In genomic region chr9:137534256-137535119, GRCh38 we compare ENCODE assay signal across 8 cellular contexts. TPM values are rescaled to one million over a fixed set of nuclear protein-coding genes. Genes with fewer than 3 reads are reported as not detected.
DNase-seq lines count a peak whose midpoint lies in the region; ATAC-seq, FAIRE-seq and TF ChIP-seq lines count a peak whose summit lies in the region.

No MANE protein-coding gene starts in this region.

- no peak overlapping the region for H3K14ac ChIP-seq in H1 (ENCODE audit: insufficient read length)

- H3K9me3 ChIP-seq in H1 (ENCODE audit: insufficient read depth in 2 of 2, low read depth in 1 of 2, low read length in 1 of 2) = peaks cover 0 to 2% of the 10 kb centered on the region in 2 experiments; a peak in 1 of 4 replicates

- no peak for TF ChIP-seq POLR2A in H1 (IDR thresholded peaks at IDR 0.05; ENCODE audit: control extremely low read depth in 1 of 2, low read depth in 2 of 2, low read length in 2 of 2)

- TF ChIP-seq RAD21 in H1 (IDR thresholded peaks at IDR 0.05 in 1 of 2, conservative IDR thresholded peaks at IDR 0.05 in 1 of 2; ENCODE audit: low read depth in 2 of 2, low read length in 2 of 2) = peak in 1 of 2 experiments; percentile 34; a peak in 2 of 4 replicates

- no peak for TF ChIP-seq EP300 in H1 (IDR thresholded peaks at IDR 0.05; ENCODE audit: borderline replicate concordance in 1 of 2, low read depth in 2 of 2, low read length in 2 of 2)

- H3K56ac ChIP-seq in H1 (replicated peaks; ENCODE audit: insufficient read length, low read depth, low read length) (no peak overlapping the region), mesendoderm (ENCODE audit: low read length) (no peak overlapping the region)

- H2BK5ac ChIP-seq in H1 (ENCODE audit: low read depth, low read length) = no peak overlapping the region
- no peak overlapping the region for H2BK5ac ChIP-seq in mesendoderm (ENCODE audit: low read length)

- CTCF ChIA-PET in H1 (lab: Charles Lee; ENCODE audit: partially characterized antibody) = interaction anchor here (0.7 to 1.8 kb wide), 13 partner anchors 8 to 741 kb away, joined by 3 to 13 read pairs (median 4); partner anchors contain the start of gene MRPL41

- no peak overlapping the region for H2AK5ac ChIP-seq in H1 (ENCODE audit: low read depth, low read length)
- H2AK5ac ChIP-seq in mesendoderm (ENCODE audit: low read length) = no peak overlapping the region

- DNase-seq in ELR (ENCODE audit: low read depth) (peak; percentile 79), NCI-H1092 (lab: John Stamatoyannopoulos, UW) (peak; percentile 74), SKM-1 (lab: John Stamatoyannopoulos, UW; ENCODE audit: unreplicated experiment) (peak; percentile 62), H1 (ENCODE audit: low read depth in 1 of 2, low spot score in 2 of 2) (no peak), mesendoderm (peak; percentile 86), posterior vena cava (ENCODE audit: low spot score) (no peak)

- H3K79me2 ChIP-seq in H1 (ENCODE audit: control insufficient read depth in 1 of 2, insufficient read depth in 2 of 2, low read length in 2 of 2) (no peaks in the 10 kb centered on the region), mesendoderm (ENCODE audit: control insufficient read depth, insufficient read depth, low read length) (no peaks in the 10 kb centered on the region)

- FAIRE-seq in H1 (lab: Jason Lieb, UNC) = peak; percentile 39

- H3K4me3 ChIP-seq in H1 (ENCODE audit: extremely low read depth in 1 of 4, insufficient read depth in 2 of 4, low read depth in 3 of 4, low read length in 4 of 4) (no peak overlapping the region), mesendoderm (ENCODE audit: low read length) (no peak overlapping the region)

- H2BK12ac ChIP-seq in H1 (ENCODE audit: low read depth, low read length) = no peak overlapping the region

- H3K9ac ChIP-seq in H1 (replicated peaks in 1 of 4; ENCODE audit: extremely low read depth in 1 of 4, low read depth in 3 of 4, low read length in 3 of 4) (no peak overlapping the region), mesendoderm (ENCODE audit: low read length) (no peak overlapping the region)

- H2BK20ac ChIP-seq in H1 (ENCODE audit: low read length) = no peak overlapping the region

- H3K36me3 ChIP-seq in H1 (ENCODE audit: control insufficient read depth in 2 of 4, insufficient read depth in 4 of 4, low read length in 3 of 4) (no peaks in the 10 kb centered on the region), mesendoderm (ENCODE audit: control insufficient read depth, insufficient read depth, low read length) (no peaks in the 10 kb centered on the region)

- H3K27ac ChIP-seq in 22Rv1 (peak overlapping the region; percentile 59), H1 (ENCODE audit: low read depth, low read length) (no peak overlapping the region), mesendoderm (ENCODE audit: low read depth, low read length) (no peak overlapping the region)

- POLR2A ChIA-PET in H1 (lab: Charles Lee; ENCODE audit: partially characterized antibody) = interaction anchor here (0.6 to 0.7 kb wide), 3 partner anchors 16 to 45 kb away, joined by 3 read pairs; partner anchors contain the start of genes MRPL41 and PNPLA7

- intact Hi-C loops in posterior vena cava (cut with DNase I) = no loop called here

- no peak overlapping the region for H3K18ac ChIP-seq in H1 (ENCODE audit: extremely low read depth, low read length)
- no peak overlapping the region for H3K18ac ChIP-seq in mesendoderm (ENCODE audit: low read length)

- no peaks in the 10 kb centered on the region for H3K79me1 ChIP-seq in H1 (ENCODE audit: low read depth, low read length)
- H3K79me1 ChIP-seq in mesendoderm (ENCODE audit: low read length) = no peaks in the 10 kb centered on the region

- H4K5ac ChIP-seq in H1 (ENCODE audit: insufficient read length, low read depth, low read length) = no peak overlapping the region
- no peak overlapping the region for H4K5ac ChIP-seq in mesendoderm (ENCODE audit: low read length)

- H2BK120ac ChIP-seq in H1 (replicated peaks; ENCODE audit: low read depth, low read length) (no peak overlapping the region), mesendoderm (ENCODE audit: low read depth, low read length) (no peak overlapping the region)

- H3K4me2 ChIP-seq in H1 (ENCODE audit: insufficient read depth in 1 of 2, low read depth in 2 of 2, low read length in 2 of 2) (no peak overlapping the region), mesendoderm (ENCODE audit: low read length) (no peak overlapping the region)

- H3K23ac ChIP-seq in H1 (ENCODE audit: insufficient read length) = no peak overlapping the region
- H3K23ac ChIP-seq in mesendoderm (ENCODE audit: low read length) = no peak overlapping the region

- no peak overlapping the region for H4K91ac ChIP-seq in H1 (replicated peaks; ENCODE audit: insufficient read length, low read length)

- no peaks in the 10 kb centered on the region for H3K23me2 ChIP-seq in H1 (ENCODE audit: low read depth, low read length)

- no peaks in the 10 kb centered on the region for H4K20me1 ChIP-seq in H1 (replicated peaks in 1 of 2; ENCODE audit: control insufficient read depth in 1 of 2, insufficient read depth in 2 of 2, low read length in 2 of 2)

- TF ChIP-seq CTCF in 22Rv1 (IDR thresholded peaks at IDR 0.05) = peak; percentile 94
- TF ChIP-seq CTCF in H1 (IDR thresholded peaks at IDR 0.05; ENCODE audit: control extremely low read depth in 1 of 3, insufficient read depth in 1 of 3, low read depth in 1 of 3, low read length in 3 of 3) = peak in 2 of 3 experiments; percentile 39 to 62; a peak in 2 of 4 replicates

- ATAC-seq in HG03520 (IDR thresholded peaks at IDR 0.05; ENCODE audit: unreplicated experiment) = no peak

- peak overlapping the region; percentile 96 for H2AFZ ChIP-seq in H1 (ENCODE audit: low read length)

- H3K4ac ChIP-seq in H1 (replicated peaks; ENCODE audit: insufficient read length, low read depth, low read length) = no peak overlapping the region
- H3K4ac ChIP-seq in mesendoderm (ENCODE audit: low read depth, low read length) = no peak overlapping the region

- H2BK15ac ChIP-seq in H1 (ENCODE audit: low read length) (no peak overlapping the region), mesendoderm (replicated peaks; ENCODE audit: low read depth) (no peak overlapping the region)

- H4K8ac ChIP-seq in H1 (ENCODE audit: extremely low read depth, insufficient read depth, low read length) = no peak overlapping the region
- no peak overlapping the region for H4K8ac ChIP-seq in mesendoderm (ENCODE audit: low read depth, low read length)

- 74% methylated on average over 19 of the region's 19 CpGs; no CpG with 5 or more reads in 1 of the 2 experiments for WGBS in H1 (ENCODE audit: extremely low coverage in 1 of 2, insufficient coverage in 1 of 2, insufficient read length in 1 of 2, insufficient replicate concordance in 2 of 2, low coverage in 1 of 2, low lambda C conversion rate in 2 of 2, missing lambda C conversion rate in 1 of 2), 2 experiments
- no CpG with 5 or more reads among the region's 19 CpGs for WGBS in mesendoderm (ENCODE audit: extremely low coverage, insufficient coverage, low lambda C conversion rate)

- H3K27me3 ChIP-seq in H1 (replicated peaks in 1 of 4; ENCODE audit: control insufficient read depth in 3 of 4, extremely low read depth in 1 of 4, insufficient read depth in 3 of 4, low read length in 3 of 4) = no peaks in the 10 kb centered on the region
- H3K27me3 ChIP-seq in mesendoderm (ENCODE audit: insufficient read depth, low read length, poor library complexity) = no peaks in the 10 kb centered on the region

- no peaks in the 10 kb centered on the region; a peak in 2 of 7 replicates for H3K4me1 ChIP-seq in H1 (replicated peaks in 1 of 4; ENCODE audit: control insufficient read depth in 3 of 4, insufficient read depth in 4 of 4, low read length in 3 of 4)
- no peaks in the 10 kb centered on the region for H3K4me1 ChIP-seq in mesendoderm (ENCODE audit: control insufficient read depth, low read depth, low read length)

RNA-seq across cellular contexts. Expression of gene PNPLA7, which starts 15.7 kb away (rescaled TPM):
- 0.47 and 0.57 TPM in 2 replicates for total RNA-seq in H1 (2021; fragmentation: NEBNext Ultra II Directional; extraction: Animal tissue kit (Norgen Biotek cat#: 25700))
- polyA plus RNA-seq in H1 (2011; rRNA removed) = 0.35 and 0.36 TPM in 2 replicates
- 0.35 TPM for polyA plus RNA-seq in H1 (2011; cell fraction: cytosol; rRNA removed)
- polyA plus RNA-seq in H1 (2011; cell fraction: nucleus; rRNA removed) = 2.7 TPM
- 0.48 to 1.3 TPM (median 0.82 TPM) in 4 replicates for polyA plus RNA-seq in H1 (2012, experiment 1 of 2)
- polyA plus RNA-seq in H1 (2012, experiment 2 of 2) = 0.24 TPM
- polyA plus RNA-seq in H1 (2013, experiment 1 of 2) = 0.22 TPM
- polyA plus RNA-seq in H1 (2013, experiment 2 of 2) = 0.17 TPM
- polyA minus RNA-seq in H1 (2011; rRNA and poly(A)+ RNA removed) = 0.38 and 0.54 TPM in 2 replicates
- polyA minus RNA-seq in H1 (2011; cell fraction: cytosol; rRNA and poly(A)+ RNA removed) = not detected
- 0.80 TPM for polyA minus RNA-seq in H1 (2011; cell fraction: nucleus; rRNA and poly(A)+ RNA removed)
- polyA plus RNA-seq in mesendoderm (2013, experiment 1 of 2) = 0.22 TPM
- polyA plus RNA-seq in mesendoderm (2013, experiment 2 of 2) = 0.20 TPM
- total RNA-seq in posterior vena cava = 1 to 10 TPM; 3.2 to 4.6 TPM

RNA-seq across cellular contexts. Expression of gene MRPL41, which starts 17.2 kb away (rescaled TPM):
- 47.2 and 49.4 TPM in 2 replicates for total RNA-seq in H1 (2021; fragmentation: NEBNext Ultra II Directional; extraction: Animal tissue kit (Norgen Biotek cat#: 25700))
- polyA plus RNA-seq in H1 (2011; rRNA removed) = 58.1 and 79.3 TPM in 2 replicates
- 54.3 TPM for polyA plus RNA-seq in H1 (2011; cell fraction: cytosol; rRNA removed)
- 39.5 TPM for polyA plus RNA-seq in H1 (2011; cell fraction: nucleus; rRNA removed)
- 30.4 to 55.6 TPM (median 46.9 TPM) in 4 replicates for polyA plus RNA-seq in H1 (2012, experiment 1 of 2)
- 38.3 TPM for polyA plus RNA-seq in H1 (2012, experiment 2 of 2)
- polyA plus RNA-seq in H1 (2013, experiment 1 of 2) = 43.5 TPM
- 42.5 TPM for polyA plus RNA-seq in H1 (2013, experiment 2 of 2)
- 2.4 and 2.7 TPM in 2 replicates for polyA minus RNA-seq in H1 (2011; rRNA and poly(A)+ RNA removed)
- 15.5 TPM for polyA minus RNA-seq in H1 (2011; cell fraction: cytosol; rRNA and poly(A)+ RNA removed)
- polyA minus RNA-seq in H1 (2011; cell fraction: nucleus; rRNA and poly(A)+ RNA removed) = 10.0 TPM
- polyA plus RNA-seq in mesendoderm (2013, experiment 1 of 2) = 28.7 TPM
- 28.9 TPM for polyA plus RNA-seq in mesendoderm (2013, experiment 2 of 2)
- total RNA-seq in posterior vena cava = 10 to 100 TPM; 24.4 to 27.3 TPM

RNA-seq across cellular contexts. Expression of gene DPH7, which starts 44.2 kb away (rescaled TPM):
- 44.6 and 45.7 TPM in 2 replicates for total RNA-seq in H1 (2021; fragmentation: NEBNext Ultra II Directional; extraction: Animal tissue kit (Norgen Biotek cat#: 25700))
- polyA plus RNA-seq in H1 (2011; rRNA removed) = 45.5 and 50.5 TPM in 2 replicates
- polyA plus RNA-seq in H1 (2011; cell fraction: cytosol; rRNA removed) = 57.0 TPM
- 130 TPM for polyA plus RNA-seq in H1 (2011; cell fraction: nucleus; rRNA removed)
- polyA plus RNA-seq in H1 (2012, experiment 1 of 2) = 36.7 to 45.7 TPM (median 45.2 TPM) in 4 replicates
- 42.0 TPM for polyA plus RNA-seq in H1 (2012, experiment 2 of 2)
- 37.2 TPM for polyA plus RNA-seq in H1 (2013, experiment 1 of 2)
- 32.9 TPM for polyA plus RNA-seq in H1 (2013, experiment 2 of 2)
- polyA minus RNA-seq in H1 (2011; rRNA and poly(A)+ RNA removed) = 33.4 and 36.2 TPM in 2 replicates
- polyA minus RNA-seq in H1 (2011; cell fraction: cytosol; rRNA and poly(A)+ RNA removed) = 20.0 TPM
- polyA minus RNA-seq in H1 (2011; cell fraction: nucleus; rRNA and poly(A)+ RNA removed) = 42.4 TPM
- polyA plus RNA-seq in mesendoderm (2013, experiment 1 of 2) = 31.5 TPM
- 31.5 TPM for polyA plus RNA-seq in mesendoderm (2013, experiment 2 of 2)
- total RNA-seq in posterior vena cava = 10 to 100 TPM; 15.9 to 17.7 TPM

RNA-seq across cellular contexts. Expression of gene ZMYND19, which starts 55.8 kb away (rescaled TPM):
- 58.5 and 58.7 TPM in 2 replicates for total RNA-seq in H1 (2021; fragmentation: NEBNext Ultra II Directional; extraction: Animal tissue kit (Norgen Biotek cat#: 25700))
- polyA plus RNA-seq in H1 (2011; rRNA removed) = 42.4 and 54.0 TPM in 2 replicates
- 52.3 TPM for polyA plus RNA-seq in H1 (2011; cell fraction: cytosol; rRNA removed)
- 115 TPM for polyA plus RNA-seq in H1 (2011; cell fraction: nucleus; rRNA removed)
- 39.3 to 52.7 TPM (median 47.8 TPM) in 4 replicates for polyA plus RNA-seq in H1 (2012, experiment 1 of 2)
- polyA plus RNA-seq in H1 (2012, experiment 2 of 2) = 48.7 TPM
- 33.0 TPM for polyA plus RNA-seq in H1 (2013, experiment 1 of 2)
- 34.1 TPM for polyA plus RNA-seq in H1 (2013, experiment 2 of 2)
- 21.5 and 21.8 TPM in 2 replicates for polyA minus RNA-seq in H1 (2011; rRNA and poly(A)+ RNA removed)
- polyA minus RNA-seq in H1 (2011; cell fraction: cytosol; rRNA and poly(A)+ RNA removed) = 23.3 TPM
- 31.8 TPM for polyA minus RNA-seq in H1 (2011; cell fraction: nucleus; rRNA and poly(A)+ RNA removed)
- polyA plus RNA-seq in mesendoderm (2013, experiment 1 of 2) = 30.2 TPM
- 29.7 TPM for polyA plus RNA-seq in mesendoderm (2013, experiment 2 of 2)
- total RNA-seq in posterior vena cava = 10 to 100 TPM in 1 of 2 donors, 1 to 10 TPM in 1; 9.1 to 11.0 TPM

Comparison
In these comparisons a context has a peak if more than half of its experiments do, and no peak if none do; other contexts are left out.
1. DNase-seq: peak in ELR (single experiment), NCI-H1092 (single experiment), SKM-1 (single experiment) and mesendoderm (single experiment); none in H1 (0 of 2) and posterior vena cava (single experiment).